28 cellular contexts compared by ENCODE assay signal in the genomic region with DNA sequence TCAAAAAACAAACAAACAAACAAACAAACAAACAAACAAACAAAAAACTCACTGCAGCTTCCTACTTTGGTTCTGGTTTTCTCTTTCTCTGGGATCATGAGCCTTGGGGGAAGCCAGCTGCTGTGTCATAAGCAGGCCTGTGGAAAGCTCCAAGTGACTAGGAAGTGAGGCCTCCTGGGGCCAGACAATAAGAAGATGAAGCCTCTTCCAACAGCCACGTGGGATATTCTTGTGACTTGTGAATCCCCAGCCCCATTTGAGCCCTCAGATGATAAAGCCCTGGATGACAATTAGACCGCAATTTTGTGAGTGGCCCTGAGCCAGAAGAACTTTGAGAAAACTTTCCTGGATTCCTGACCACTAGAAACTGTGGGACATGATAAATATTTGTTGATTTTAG. TPM values are rescaled to one million over a fixed set of nuclear protein-coding genes. Genes with fewer than 3 reads are reported as not detected.
DNase-seq lines count a peak whose midpoint lies in the region; ATAC-seq and TF ChIP-seq lines count a peak whose summit lies in the region.
"Had no signal": no experiment of that assay in that cellular context is flagged by ENCODE, and none has a peak within 500 bp of the region (broad histone marks: within the 10 kb centered on the region; RNA-seq: fewer than 3 reads in every experiment).

No MANE protein-coding gene starts in this region.

- DNase-seq in EH (ENCODE audit: low read depth) (peak; percentile 50), PC-3 (no peak), epithelial cell of prostate (ENCODE audit: low read depth, low spot score) (no peak), gastrocnemius medialis (peak in 1 of 2 donors; percentile 35), T1000 (lab: John Stamatoyannopoulos, UW) (no peak), AG20443 (ENCODE audit: low spot score) (no peak)
- no peak for DNase-seq in CD8-positive, alpha-beta memory T cell
- DNase-seq in activated CD4-positive, CD25-positive, alpha-beta regulatory T cell treated with anti-CD3 and anti-CD28 coated beads, Interleukin-2, amount 50 U/mL, for 72 hours = no peak
- DNase-seq: activated CD4-positive, alpha-beta T cell treated with anti-CD3 and anti-CD28 coated beads, Interleukin-2, amount 50 U/mL, for 1 hour; activated gamma-delta T cell treated with Interleukin-2 at 50 U/mL for 16 hours; activated T-cell treated with anti-CD3 and anti-CD28 coated beads, Interleukin-2, amount 50 U/mL, for 1 hour; colonic mucosa; effector CD8-positive, alpha-beta T cell; GDM1; left lung; mesendoderm; NCI-H1092; NCI-H1694 treated with DMSO at 0.1 percent for 48 hours; NCI-H446; NCI-H748 treated with DMSO at 0.1 percent for 48 hours; right cardiac atrium; SHP77 treated with DMSO at 0.1 percent for 48 hours; stimulated activated CD4-positive, alpha-beta T cell treated with anti-CD3 and anti-CD28 coated beads, Interleukin-2, amount 100 ng/mL, for 48 hours; stomach had no signal

- no peak overlapping the region for H3K4me3 Mint-ChIP-seq in CD8-positive, alpha-beta memory T cell

- H3K79me2 ChIP-seq in PC-3 (ENCODE audit: low read length) = no peaks in the 10 kb centered on the region

- no peaks in the 10 kb centered on the region for H3K27me3 Mint-ChIP-seq in CD8-positive, alpha-beta memory T cell

- H3K9me3 ChIP-seq in PC-3 (ENCODE audit: low read length) (no peaks in the 10 kb centered on the region), gastrocnemius medialis (no peaks in the 10 kb centered on the region)
- H3K9me3 ChIP-seq in CD8-positive, alpha-beta memory T cell (ENCODE audit: low read length) = no peaks in the 10 kb centered on the region
- H3K9me3 ChIP-seq: ascending aorta, BLaER1, colonic mucosa, left lung, stomach, thyroid gland, vagina had no signal

- H4K20me1 ChIP-seq in PC-3 (ENCODE audit: low read length) = no peaks in the 10 kb centered on the region
- H4K20me1 ChIP-seq: BLaER1 had no signal

- H3K36me3 Mint-ChIP-seq in CD8-positive, alpha-beta memory T cell = peaks cover under 1 to 14% (median 5%) of the 10 kb centered on the region in 3 donors

- CTCF ChIA-PET in PC-3 (lab: Charles Lee) = no interaction called here
- CTCF ChIA-PET in CD8-positive, alpha-beta memory T cell (lab: Charles Lee) = interaction anchor here (1.2 kb wide), 1 partner anchor 11 kb away, joined by 4 read pairs; no protein-coding TSS in a partner anchor

- H3F3A ChIP-seq in PC-3 (ENCODE audit: low read length, unreplicated experiment) = no peaks in the 10 kb centered on the region

- in situ Hi-C loops in gastrocnemius medialis (cut with MboI; ENCODE audit: low sequenced_read_pairs in 4 of 4) = no loop called here

- H3K4me1 Mint-ChIP-seq in CD8-positive, alpha-beta memory T cell = peaks cover 17 to 30% (median 18%) of the 10 kb centered on the region in 3 donors

- H3K4me3 ChIP-seq in PC-3 (ENCODE audit: low read length) = no peak overlapping the region
- H3K4me3 ChIP-seq in gastrocnemius medialis = no peak overlapping the region
- H3K4me3 ChIP-seq in CD8-positive, alpha-beta memory T cell (ENCODE audit: low read length) = no peak overlapping the region
- H3K4me3 ChIP-seq: ascending aorta, BLaER1, colonic mucosa, left lung, stomach, thyroid gland, vagina had no signal

- ATAC-seq in PC-3 (no peak), gastrocnemius medialis (no peak)
- ATAC-seq: left lung had no signal

- peak overlapping the region in 1 of 8 donors; percentile 17 for H3K27ac Mint-ChIP-seq in CD8-positive, alpha-beta memory T cell

- no peak for TF ChIP-seq POLR2A in gastrocnemius medialis (IDR thresholded peaks at IDR 0.05)

- no TSS peak for BruUV-seq in PC-3 (replicated peaks; lab: Mats Ljungman, UMichigan)

- H3K36me3 ChIP-seq in PC-3 (ENCODE audit: low read depth, low read length) (no peaks in the 10 kb centered on the region), gastrocnemius medialis (no peaks in the 10 kb centered on the region)
- no peaks in the 10 kb centered on the region for H3K36me3 ChIP-seq in CD8-positive, alpha-beta memory T cell (ENCODE audit: insufficient read depth, low read length)
- H3K36me3 ChIP-seq: ascending aorta, colonic mucosa, thyroid gland, vagina had no signal

- POLR2A ChIA-PET in PC-3 (lab: Charles Lee; ENCODE audit: unreplicated experiment) = no interaction called here
- POLR2A ChIA-PET in CD8-positive, alpha-beta memory T cell (lab: Charles Lee) = no interaction called here

- H3K4me1 ChIP-seq in PC-3 (ENCODE audit: insufficient read depth, low read length) = no peaks in the 10 kb centered on the region
- peaks cover 9 to 14% of the 10 kb centered on the region in 2 donors for H3K4me1 ChIP-seq in gastrocnemius medialis
- H3K4me1 ChIP-seq in CD8-positive, alpha-beta memory T cell (ENCODE audit: insufficient read depth, low read length) = no peaks in the 10 kb centered on the region
- H3K4me1 ChIP-seq: ascending aorta, BLaER1, colonic mucosa, vagina had no signal

- H2AFZ ChIP-seq in PC-3 (ENCODE audit: low read length) = no peak overlapping the region

- TF ChIP-seq CTCF in PC-3 (conservative IDR thresholded peaks at IDR 0.05; ENCODE audit: low read depth, low read length) (no peak), gastrocnemius medialis (IDR thresholded peaks at IDR 0.05 in 4 of 5, conservative IDR thresholded peaks at IDR 0.05 in 1 of 5) (no peak)

- H3K27ac ChIP-seq in PC-3 (ENCODE audit: low read length) (0 out of 2 replicates have a peak overlapping the region, but pooled peaks have one; percentile 18), epithelial cell of prostate (peak overlapping the region; percentile 72), gastrocnemius medialis (peak overlapping the region in 3 of 4 donors; percentile 54 to 76 (median 66))
- no peak overlapping the region for H3K27ac ChIP-seq in CD8-positive, alpha-beta memory T cell (ENCODE audit: low read depth, low read length)
- H3K27ac ChIP-seq: ascending aorta, BLaER1, colonic mucosa, stomach, thyroid gland, vagina had no signal

- no peak overlapping the region for H3K9ac ChIP-seq in PC-3 (ENCODE audit: low read length)
- H3K9ac ChIP-seq: BLaER1 had no signal

- intact Hi-C loops in PC-3 (cut with micrococcal nuclease) = no loop called here
- intact Hi-C loops in gastrocnemius medialis (cut with DNase I; ENCODE audit: low total_unique reads) = no loop called here

- no peaks in the 10 kb centered on the region for H3K9me3 Mint-ChIP-seq in CD8-positive, alpha-beta memory T cell

- H3K27me3 ChIP-seq in PC-3 (ENCODE audit: low read length) (no peaks in the 10 kb centered on the region), gastrocnemius medialis (no peaks in the 10 kb centered on the region)
- no peaks in the 10 kb centered on the region for H3K27me3 ChIP-seq in CD8-positive, alpha-beta memory T cell (ENCODE audit: insufficient read depth, low read length, poor library complexity, severe bottlenecking)
- H3K27me3 ChIP-seq: ascending aorta, BLaER1, colonic mucosa, left lung, stomach, thyroid gland, vagina had no signal

- no peaks in the 10 kb centered on the region for H3K9me2 ChIP-seq in PC-3 (replicated peaks; ENCODE audit: low read length)

- no peak overlapping the region for H3K4me2 ChIP-seq in PC-3 (ENCODE audit: low read length)
- H3K4me2 ChIP-seq: BLaER1 had no signal

RNA-seq across cellular contexts. Expression of gene HLA-A, which starts 11.4 kb away (rescaled TPM):
- total RNA-seq in PC-3 (2014; rRNA removed) (426 and 435 TPM in 2 replicates), gastrocnemius medialis (100 to 1,000 TPM; 149 to 161 (median 154) TPM)
- total RNA-seq in CD8-positive, alpha-beta memory T cell = 1,000 to 10,000 TPM; 1,371 to 1,390 TPM
- 3,526 TPM for polyA plus RNA-seq in CD8-positive, alpha-beta memory T cell
